Comparison of ENCODE assay signal across 8 cellular contexts in genomic region chr7:148884299-148885022, GRCh38. TPM values are rescaled to one million over a fixed set of nuclear protein-coding genes. Genes with fewer than 3 reads are reported as not detected.
DNase-seq lines count a peak whose midpoint lies in the region; ATAC-seq, FAIRE-seq and TF ChIP-seq lines count a peak whose summit lies in the region.

No MANE protein-coding gene starts in this region.

- TF ChIP-seq CTCF in KMS-11 (conservative IDR thresholded peaks at IDR 0.05; ENCODE audit: low read depth, low read length) = no peak
- no peak for TF ChIP-seq CTCF in fibroblast of mammary gland (conservative IDR thresholded peaks at IDR 0.05; ENCODE audit: control insufficient read depth, insufficient read depth, low read depth, low read length)

- H2AFZ ChIP-seq in KMS-11 (ENCODE audit: low read depth) = peak overlapping the region; percentile 70

- H3K4me1 ChIP-seq in KMS-11 (ENCODE audit: low read depth, poor library complexity, severe bottlenecking) = peaks cover 30% of the 10 kb centered on the region

- H3K4me3 Mint-ChIP-seq in activated T-helper 17 cell treated with anti-CD3 and anti-CD28 coated beads, Interleukin-2, amount 50 U/mL, for 72 hours = peak overlapping the region; percentile 85
- peak overlapping the region; percentile 90 for H3K4me3 Mint-ChIP-seq in natural killer cell treated with Interleukin-12 subunit alpha and Interleukin-12 subunit beta and Interleukin-15 and Interleukin-18, amount 100 ng/mL, for 72 hours

- H3K27me3 Mint-ChIP-seq in activated T-helper 17 cell treated with anti-CD3 and anti-CD28 coated beads, Interleukin-2, amount 50 U/mL, for 72 hours = no peaks in the 10 kb centered on the region
- no peaks in the 10 kb centered on the region for H3K27me3 Mint-ChIP-seq in natural killer cell treated with Interleukin-12 subunit alpha and Interleukin-12 subunit beta and Interleukin-15 and Interleukin-18, amount 100 ng/mL, for 72 hours

- H3K9me3 Mint-ChIP-seq in activated T-helper 17 cell treated with anti-CD3 and anti-CD28 coated beads, Interleukin-2, amount 50 U/mL, for 72 hours = no peaks in the 10 kb centered on the region
- H3K9me3 Mint-ChIP-seq in natural killer cell treated with Interleukin-12 subunit alpha and Interleukin-12 subunit beta and Interleukin-15 and Interleukin-18, amount 100 ng/mL, for 72 hours = no peaks in the 10 kb centered on the region

- no peaks in the 10 kb centered on the region for H3K36me3 ChIP-seq in KMS-11 (ENCODE audit: insufficient read depth)

- peaks cover 42% of the 10 kb centered on the region for H3K79me2 ChIP-seq in KMS-11 (ENCODE audit: insufficient read depth, low read depth)

- H3K4me2 ChIP-seq in KMS-11 = peak overlapping the region; percentile 52; the same call in 1 of the 2 replicates

- H3K4me3 ChIP-seq in KMS-11 (IDR thresholded peaks at IDR 0.05; ENCODE audit: insufficient read depth, low read depth, low read length) = no peak overlapping the region
- H3K4me3 ChIP-seq in fibroblast of mammary gland (ENCODE audit: control insufficient read depth, low read depth, low read length) = peak overlapping the region; percentile 61

- peaks cover 24% of the 10 kb centered on the region for H3K36me3 Mint-ChIP-seq in activated T-helper 17 cell treated with anti-CD3 and anti-CD28 coated beads, Interleukin-2, amount 50 U/mL, for 72 hours (ENCODE audit: low read depth)
- peaks cover 6% of the 10 kb centered on the region for H3K36me3 Mint-ChIP-seq in natural killer cell treated with Interleukin-12 subunit alpha and Interleukin-12 subunit beta and Interleukin-15 and Interleukin-18, amount 100 ng/mL, for 72 hours

- peaks cover 12% of the 10 kb centered on the region for H3K4me1 Mint-ChIP-seq in activated T-helper 17 cell treated with anti-CD3 and anti-CD28 coated beads, Interleukin-2, amount 50 U/mL, for 72 hours
- peaks cover 23 to 37% of the 10 kb centered on the region in 2 donors for H3K4me1 Mint-ChIP-seq in natural killer cell treated with Interleukin-12 subunit alpha and Interleukin-12 subunit beta and Interleukin-15 and Interleukin-18, amount 100 ng/mL, for 72 hours (ENCODE audit: low read depth in 2 of 2)

- DNase-seq in Daoy (ENCODE audit: low read depth) (peak; percentile 99), RCC 7860 (ENCODE audit: low spot score) (peak; percentile 85), fibroblast of mammary gland (ENCODE audit: low read depth) (peak; percentile 84)
- DNase-seq in natural killer cell treated with Interleukin-12 subunit alpha and Interleukin-12 subunit beta and Interleukin-15 and Interleukin-18, amount 100 ng/mL, for 72 hours (ENCODE audit: low spot score) = peak; percentile 97
- peak; percentile 87 to 92 (median 91) for DNase-seq in stimulated activated naive CD4-positive, alpha-beta T cell (lab: John Stamatoyannopoulos, UW)

- H4K20me1 ChIP-seq in KMS-11 (ENCODE audit: insufficient read depth) = peaks cover 24% of the 10 kb centered on the region

- H3K9ac ChIP-seq in KMS-11 = peak overlapping the region; percentile 97

- no peak for FAIRE-seq in RCC 7860 (lab: Jason Lieb, UNC)

- ATAC-seq in GM21825 (IDR thresholded peaks at IDR 0.05; ENCODE audit: unreplicated experiment) = peak; percentile 86
- peak; percentile 93 for ATAC-seq in activated T-helper 17 cell treated with anti-CD3 and anti-CD28 coated beads, Interleukin-2, amount 50 U/mL, for 72 hours (replicated peaks)
- ATAC-seq in natural killer cell treated with Interleukin-12 subunit alpha and Interleukin-12 subunit beta and Interleukin-15 and Interleukin-18, amount 100 ng/mL, for 72 hours = peak; percentile 96 to 97

- H3K27ac ChIP-seq in KMS-11 = peak overlapping the region; percentile 98

- H3K27me3 ChIP-seq in KMS-11 (ENCODE audit: insufficient read depth, low read depth) = no peaks in the 10 kb centered on the region

- peak overlapping the region; percentile 92 for H3K27ac Mint-ChIP-seq in activated T-helper 17 cell treated with anti-CD3 and anti-CD28 coated beads, Interleukin-2, amount 50 U/mL, for 72 hours
- peak overlapping the region; percentile 91 to 93 for H3K27ac Mint-ChIP-seq in natural killer cell treated with Interleukin-12 subunit alpha and Interleukin-12 subunit beta and Interleukin-15 and Interleukin-18, amount 100 ng/mL, for 72 hours

RNA-seq across cellular contexts. Expression of gene EZH2, which starts 0.4 kb away (rescaled TPM):
- 70.1 and 79.1 TPM in 2 replicates for total RNA-seq in Daoy (2014; rRNA removed; shearing (Covaris generic))
- 10 to 100 TPM; 73.2 to 77.5 TPM for total RNA-seq in activated T-helper 17 cell treated with anti-CD3 and anti-CD28 coated beads, Interleukin-2, amount 50 U/mL, for 72 hours
- 100 to 1,000 TPM in 1 of 2 donors, 10 to 100 TPM in 1; 70.6 to 113 TPM for total RNA-seq in natural killer cell treated with Interleukin-12 subunit alpha and Interleukin-12 subunit beta and Interleukin-15 and Interleukin-18, amount 100 ng/mL, for 72 hours
